In the genomic region with DNA sequence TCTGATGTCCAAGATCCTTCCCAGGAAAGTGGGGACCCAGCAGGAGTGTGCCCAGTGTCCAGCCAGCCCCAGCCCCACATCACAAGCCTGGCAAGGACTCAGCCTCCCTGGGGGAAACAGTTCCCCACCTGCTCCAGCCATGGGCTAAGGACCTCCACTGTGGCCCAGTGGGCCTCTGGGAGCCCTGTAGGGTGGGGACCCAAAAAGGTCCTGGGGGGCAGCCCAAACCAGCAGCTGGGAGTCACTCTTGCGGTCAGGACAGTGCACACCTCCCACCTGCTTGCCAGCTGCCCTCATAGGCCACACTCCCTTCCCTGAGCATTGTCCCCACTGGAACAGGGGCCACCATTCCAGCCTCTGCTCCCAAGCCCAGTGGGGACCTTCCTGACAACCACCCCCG, we compare ENCODE assay signal across 15 cellular contexts. TPM values are rescaled to one million over a fixed set of nuclear protein-coding genes. Genes with fewer than 3 reads are reported as not detected.
A peak's percentile ranks its signal among the peaks of the same experiment; 100 is the strongest.
DNase-seq lines count a peak whose midpoint lies in the region; ATAC-seq and TF ChIP-seq lines count a peak whose summit lies in the region.
"Had no signal": no experiment of that assay in that cellular context is flagged by ENCODE, and none has a peak within 500 bp of the region (broad histone marks: within the 10 kb centered on the region; RNA-seq: fewer than 3 reads in every experiment).

No MANE protein-coding gene starts in this region.

- intact Hi-C loops in CD4-positive, alpha-beta T cell (cut with DNase I, micrococcal nuclease) = loop anchor here in 1 of 2 experiments (5.0 kb wide), 1 partner anchor 139 kb away; the partner anchor contains the start of gene TRAF2
- intact Hi-C loops in dorsolateral prefrontal cortex (cut with DNase I) = loop anchor here in 1 of 2 donors (5.0 kb wide), 2 partner anchors 79 to 166 kb away; partner anchors contain the start of gene C8G

- CTCF ChIA-PET in CD4-positive, alpha-beta T cell (lab: Charles Lee) = interaction anchor here (1.1 to 2.1 kb wide), 2 partner anchors 9 to 38 kb away, joined by 3 to 12 read pairs; no protein-coding TSS in a partner anchor

- no peak for TF ChIP-seq CTCF in CD4-positive, alpha-beta T cell (IDR thresholded peaks at IDR 0.05)
- TF ChIP-seq CTCF in NB4 (IDR thresholded peaks at IDR 0.05; ENCODE audit: low read depth, low read length) (no peak), dorsolateral prefrontal cortex (IDR thresholded peaks at IDR 0.05 in 54 of 56, conservative IDR thresholded peaks at IDR 0.05 in 2 of 56; ENCODE audit: low read depth in 1 of 56, partially characterized antibody in 56 of 56) (no peak)

- no peaks in the 10 kb centered on the region for H3K9me3 Mint-ChIP-seq in CD4-positive, alpha-beta T cell

- peaks cover 49% of the 10 kb centered on the region for H3K4me1 ChIP-seq in skeletal muscle satellite cell (ENCODE audit: control insufficient read depth, insufficient read depth, low read length)

- H3K27ac ChIP-seq in CD4-positive, alpha-beta T cell (ENCODE audit: low read depth, low read length) = no peak overlapping the region
- peak overlapping the region; percentile 85 to 100 (median 99) for H3K27ac ChIP-seq in dorsolateral prefrontal cortex

- no peak overlapping the region for H3K9ac ChIP-seq in skeletal muscle satellite cell (ENCODE audit: low read depth, low read length)

- H3K36me3 ChIP-seq in skeletal muscle satellite cell (ENCODE audit: insufficient read depth, low read length) = no peaks in the 10 kb centered on the region
- H3K36me3 ChIP-seq: Peyer's patch had no signal

- POLR2A ChIA-PET in CD4-positive, alpha-beta T cell (lab: Charles Lee) = interaction anchor here (1.0 to 2.2 kb wide), 2 partner anchors 20 to 35 kb away, joined by 4 to 12 read pairs; partner anchors contain the start of gene PAXX

- H3K4me2 ChIP-seq in skeletal muscle satellite cell (ENCODE audit: low read length) = peak overlapping the region; percentile 91

- no peak for TF ChIP-seq POLR2A in NB4 (IDR thresholded peaks at IDR 0.05; ENCODE audit: extremely low read depth, insufficient read length)
- TF ChIP-seq POLR2A in GM18505 (IDR thresholded peaks at IDR 0.05; ENCODE audit: borderline replicate concordance, extremely low read depth, insufficient read depth, insufficient read length) = no peak

- H3K4me3 Mint-ChIP-seq in CD4-positive, alpha-beta T cell = peak overlapping the region; percentile 88

- no peaks in the 10 kb centered on the region for H3K36me3 Mint-ChIP-seq in CD4-positive, alpha-beta T cell (ENCODE audit: low read depth)

- H3K9me3 ChIP-seq in CD4-positive, alpha-beta T cell (ENCODE audit: control insufficient read depth, low read length) = no peaks in the 10 kb centered on the region
- H3K9me3 ChIP-seq in skeletal muscle satellite cell (replicated peaks; ENCODE audit: low read length) = no peaks in the 10 kb centered on the region
- H3K9me3 ChIP-seq: BE2C, Peyer's patch had no signal

- peak overlapping the region; percentile 85 for H3K4me3 ChIP-seq in NB4 (ENCODE audit: low read depth, low read length)
- peak overlapping the region; percentile 66 to 94 (median 83) for H3K4me3 ChIP-seq in dorsolateral prefrontal cortex
- H3K4me3 ChIP-seq in skeletal muscle satellite cell (ENCODE audit: low read length) = no peak overlapping the region

- no peak overlapping the region for H3K27ac Mint-ChIP-seq in CD4-positive, alpha-beta T cell

- no peak for ATAC-seq in CD4-positive, alpha-beta T cell (ENCODE audit: poor library complexity)
- ATAC-seq in GM18505 (IDR thresholded peaks at IDR 0.05; ENCODE audit: unreplicated experiment) (no peak), GM18909 (IDR thresholded peaks at IDR 0.05; ENCODE audit: poor library complexity, unreplicated experiment) (no peak)

- H3K27me3 ChIP-seq in CD4-positive, alpha-beta T cell (ENCODE audit: control insufficient read depth, insufficient read depth, low read length) = no peaks in the 10 kb centered on the region
- H3K27me3 ChIP-seq in dorsolateral prefrontal cortex (no peaks in the 10 kb centered on the region), skeletal muscle satellite cell (ENCODE audit: control insufficient read depth, insufficient read depth, low read length) (peaks cover 6% of the 10 kb centered on the region)
- H3K27me3 ChIP-seq: BE2C, Peyer's patch had no signal

- H3K27me3 Mint-ChIP-seq in CD4-positive, alpha-beta T cell = no peaks in the 10 kb centered on the region

- DNase-seq in CD4-positive, alpha-beta T cell = no peak
- DNase-seq in NB4 (ENCODE audit: low read depth) = no peak
- no peak for DNase-seq in dorsolateral prefrontal cortex
- no peak for DNase-seq in NK-92 (lab: John Stamatoyannopoulos, UW; ENCODE audit: unreplicated experiment)
- DNase-seq in NCI-H69 (lab: John Stamatoyannopoulos, UW) = no peak
- DNase-seq: activated CD4-positive, alpha-beta T cell treated with anti-CD3 and anti-CD28 coated beads, Interleukin-2, amount 50 U/mL, for 48 hours; foreskin fibroblast; SW 1271 had no signal

- H3K4me1 Mint-ChIP-seq in CD4-positive, alpha-beta T cell (ENCODE audit: low read depth) = peaks cover 28% of the 10 kb centered on the region

RNA-seq across cellular contexts. Expression of gene ABCA2, which starts 1.7 kb away (rescaled TPM):
- total RNA-seq in CD4-positive, alpha-beta T cell = 10 to 100 TPM; 80.1 to 86.8 TPM
- 1,000 to 10,000 TPM in 22 of 120 experiments, 100 to 1,000 TPM in 98; 266 to 2,644 (median 606) TPM for total RNA-seq in dorsolateral prefrontal cortex
- total RNA-seq in skeletal muscle satellite cell (2012; rRNA removed) = 12.7 and 20.3 TPM in 2 replicates

RNA-seq across cellular contexts. Expression of gene FUT7, which starts 5.5 kb away (rescaled TPM):
- total RNA-seq in CD4-positive, alpha-beta T cell = 1 to 10 TPM; 1.7 to 1.8 TPM
- total RNA-seq in dorsolateral prefrontal cortex = 1 to 10 TPM in 3 of 120 experiments, under 1 TPM in 54, not detected in 63; 0.14 to 1.7 (median 0.33) TPM
- not detected in 2 replicates for total RNA-seq in skeletal muscle satellite cell (2012; rRNA removed)
- total RNA-seq: Peyer's patch had no signal

RNA-seq across cellular contexts. Expression of gene NPDC1, which starts 19.6 kb away (rescaled TPM):
- 10 to 100 TPM; 15.3 to 16.0 TPM for total RNA-seq in CD4-positive, alpha-beta T cell
- 100 to 1,000 TPM; 142 to 297 (median 214) TPM for total RNA-seq in dorsolateral prefrontal cortex
- total RNA-seq in skeletal muscle satellite cell (2012; rRNA removed) = 22.1 and 22.5 TPM in 2 replicates

RNA-seq across cellular contexts. Expression of gene ENTPD2, which starts 27.5 kb away (rescaled TPM):
- not detected for total RNA-seq in CD4-positive, alpha-beta T cell
- 10 to 100 TPM in 105 of 120 experiments, 1 to 10 TPM in 15; 4.7 to 47.5 (median 15.7) TPM for total RNA-seq in dorsolateral prefrontal cortex
- not detected in 2 replicates for total RNA-seq in skeletal muscle satellite cell (2012; rRNA removed)
- total RNA-seq: subcutaneous adipose tissue had no signal

RNA-seq across cellular contexts. Expression of gene CLIC3, which starts 30.0 kb away (rescaled TPM):
- 1 to 10 TPM; 2.1 to 2.8 TPM for total RNA-seq in CD4-positive, alpha-beta T cell
- 1 to 10 TPM in 30 of 120 experiments, under 1 TPM in 28, not detected in 62; 0.47 to 3.2 (median 1.0) TPM for total RNA-seq in dorsolateral prefrontal cortex
- 0.44 and 0.51 TPM in 2 replicates for total RNA-seq in skeletal muscle satellite cell (2012; rRNA removed)
- total RNA-seq: cerebellum had no signal

Comparison
In these comparisons a context has a peak if more than half of its experiments do, and no peak if none do; other contexts are left out.
1. RNA of gene NPDC1, which starts 19.6 kb away (total RNA-seq): 142 to 297 TPM in dorsolateral prefrontal cortex; 15.3 to 16.0 TPM in CD4-positive, alpha-beta T cell; every median in the first group is over 4 times any median in the second.